8 cellular contexts compared by ENCODE assay signal in the genomic region with DNA sequence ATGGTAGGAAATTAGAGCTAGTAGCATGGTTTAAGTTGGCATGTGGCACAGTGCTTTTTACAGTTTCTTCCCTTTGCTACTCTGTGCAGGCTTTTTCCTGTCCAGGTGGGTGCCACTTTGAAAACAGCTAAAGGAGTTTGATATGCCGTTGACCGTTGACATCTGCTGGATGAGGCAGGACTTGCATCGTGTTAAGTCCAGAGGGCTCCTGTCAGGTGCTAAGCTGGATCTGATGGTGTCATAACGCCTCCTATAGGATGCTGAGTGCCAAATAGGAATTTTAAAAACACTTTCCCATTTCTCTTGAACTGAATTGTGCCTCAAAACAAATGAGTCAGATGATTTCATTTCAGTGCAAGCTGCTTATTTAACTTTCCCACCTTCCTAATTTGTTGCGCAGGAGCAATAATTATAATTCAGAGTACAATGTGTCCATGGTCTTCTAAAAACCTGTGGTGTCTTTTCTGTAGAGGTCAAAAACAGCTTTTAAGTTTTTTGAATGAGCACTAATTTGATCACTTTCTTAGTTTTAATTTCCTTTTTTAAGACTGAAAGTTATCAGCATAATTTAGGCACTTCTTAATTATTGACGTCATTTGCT.
DNase-seq lines count a peak whose midpoint lies in the region; ATAC-seq and TF ChIP-seq lines count a peak whose summit lies in the region.

No MANE protein-coding gene starts in this region.

- H3K27ac Mint-ChIP-seq in activated naive CD4-positive, alpha-beta T cell treated with anti-CD3 and anti-CD28 coated beads, Interleukin-2, amount 50 U/mL, for 72 hours = no peak overlapping the region

- no peaks in the 10 kb centered on the region for H3K36me3 Mint-ChIP-seq in activated naive CD4-positive, alpha-beta T cell treated with anti-CD3 and anti-CD28 coated beads, Interleukin-2, amount 50 U/mL, for 72 hours

- peak; percentile 60 to 63 for ATAC-seq in activated naive CD4-positive, alpha-beta T cell treated with anti-CD3 and anti-CD28 coated beads, Interleukin-2, amount 50 U/mL, for 72 hours
- ATAC-seq in left ventricle myocardium superior (peak; percentile 95), HG02981 (IDR thresholded peaks at IDR 0.05; ENCODE audit: unreplicated experiment) (no peak)

- peak; percentile 56 for TF ChIP-seq CTCF in GM20000 (IDR thresholded peaks at IDR 0.05; ENCODE audit: extremely low read depth, missing control alignments)

- intact Hi-C loops in left ventricle myocardium superior (cut with micrococcal nuclease) = loop anchor here (2.0 to 5.0 kb wide), 2 partner anchors 233 to 510 kb away; no protein-coding TSS in a partner anchor

- no peaks in the 10 kb centered on the region for H3K9me3 Mint-ChIP-seq in activated naive CD4-positive, alpha-beta T cell treated with anti-CD3 and anti-CD28 coated beads, Interleukin-2, amount 50 U/mL, for 72 hours

- peak; percentile 99 for DNase-seq in DMS53 treated with DMSO at 0.1 percent for 48 hours (lab: John Stamatoyannopoulos, UW; ENCODE audit: unreplicated experiment)
- DNase-seq in GM20000 (ENCODE audit: low spot score) = peak; percentile 42
- DNase-seq in HS-5 (ENCODE audit: low read depth) = peak; percentile 82
- peak; percentile 95 for DNase-seq in NCI-H748 (lab: John Stamatoyannopoulos, UW; ENCODE audit: unreplicated experiment)
- no peak for DNase-seq in activated naive CD4-positive, alpha-beta T cell treated with anti-CD3 and anti-CD28 coated beads, Interleukin-2, amount 50 U/mL, for 72 hours (ENCODE audit: low spot score in 2 of 2)
- no peak for DNase-seq in left ventricle myocardium superior
- DNase-seq in stimulated activated CD4-positive, alpha-beta T cell treated with anti-CD3 and anti-CD28 coated beads, Interleukin-2, amount 100 ng/mL, for 24 hours = peak; percentile 8 to 17

Comparison
In these comparisons a context has a peak if more than half of its experiments do, and no peak if none do; other contexts are left out.
1. DNase-seq: peak in DMS53 treated with DMSO at 0.1 percent for 48 hours (single experiment), GM20000 (single experiment), HS-5 (single experiment), NCI-H748 (single experiment) and stimulated activated CD4-positive, alpha-beta T cell treated with anti-CD3 and anti-CD28 coated beads, Interleukin-2, amount 100 ng/mL, for 24 hours (2 of 2); none in activated naive CD4-positive, alpha-beta T cell treated with anti-CD3 and anti-CD28 coated beads, Interleukin-2, amount 50 U/mL, for 72 hours (0 of 2) and left ventricle myocardium superior (single experiment).